ENCODE assay signal across 1 cellular context in the genomic region with DNA sequence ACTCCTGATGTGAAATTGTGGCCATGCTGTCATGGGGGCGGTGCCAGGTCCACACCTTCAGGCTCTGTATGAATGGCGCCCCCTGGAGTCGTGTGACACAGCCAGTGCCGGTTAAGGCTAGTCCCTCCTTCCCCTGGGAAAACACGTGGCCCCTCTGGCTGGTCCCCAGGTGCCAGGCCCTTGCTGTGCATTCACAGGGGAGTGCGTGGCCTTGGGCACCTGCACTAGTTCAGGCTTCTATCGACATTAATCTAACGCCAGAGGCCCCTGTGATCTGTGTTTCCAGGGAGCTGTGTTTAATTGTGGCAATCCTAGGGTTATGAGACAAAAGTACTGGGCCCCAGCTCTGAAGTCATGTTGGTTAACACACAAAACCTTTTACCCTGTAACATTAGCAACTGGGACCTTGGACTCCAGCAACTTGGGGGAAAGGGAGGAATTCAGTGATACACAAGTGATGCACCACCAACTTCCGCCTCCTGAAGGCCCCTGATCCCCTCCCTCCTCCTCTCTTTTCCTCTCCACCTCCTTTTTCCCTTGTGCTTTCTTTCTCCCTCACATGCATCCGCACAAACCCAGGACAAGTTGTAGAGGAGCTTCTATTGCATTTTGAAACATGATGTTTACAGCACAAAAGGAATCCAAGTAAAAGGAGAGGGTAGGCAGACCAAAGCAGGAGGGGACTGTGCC.
TF ChIP-seq lines count a peak whose summit lies in the region.

No MANE protein-coding gene starts in this region.

TF ChIP-seq in H1, 55 proteins besides CTCF, POLR2A, EP300 and RAD21 (continued from another document):
- TF ChIP-seq SIN3A (conservative IDR thresholded peaks at IDR 0.05 in 1 of 2, IDR thresholded peaks at IDR 0.05 in 1 of 2; ENCODE audit: low read depth in 1 of 2, low read length in 2 of 2) (peak in 1 of 2 experiments; percentile 71; a peak in 1 of 4 replicates), YY1 (IDR thresholded peaks at IDR 0.05; ENCODE audit: low read depth, low read length) (peak; percentile 65; the same call in 1 of the 2 replicates), SIX5 (IDR thresholded peaks at IDR 0.05; ENCODE audit: low read depth, low read length) (no peak), EGR1 (IDR thresholded peaks at IDR 0.05; ENCODE audit: borderline replicate concordance, low read depth, low read length) (no peak), BACH1 (IDR thresholded peaks at IDR 0.05; ENCODE audit: low read length) (peak; percentile 40; the same call in 1 of the 2 replicates), SP4 (IDR thresholded peaks at IDR 0.05; ENCODE audit: low read length) (peak; percentile 64; the same call in 1 of the 2 replicates), CEBPB (IDR thresholded peaks at IDR 0.05; ENCODE audit: low read depth, low read length) (no peak), HDAC2 (IDR thresholded peaks at IDR 0.05; ENCODE audit: borderline replicate concordance in 1 of 2, low read depth in 2 of 2, low read length in 2 of 2) (0 out of 4 replicates have a peak, but pooled peaks have one; percentile 20 to 46), CHD2 (IDR thresholded peaks at IDR 0.05; ENCODE audit: low read length) (no peak), CREB1 (IDR thresholded peaks at IDR 0.05) (peak; percentile 66), JUND (IDR thresholded peaks at IDR 0.05; ENCODE audit: low read length) (0 out of 2 replicates have a peak, but pooled peaks have one; percentile 37)
- TF ChIP-seq, protein P1, sequence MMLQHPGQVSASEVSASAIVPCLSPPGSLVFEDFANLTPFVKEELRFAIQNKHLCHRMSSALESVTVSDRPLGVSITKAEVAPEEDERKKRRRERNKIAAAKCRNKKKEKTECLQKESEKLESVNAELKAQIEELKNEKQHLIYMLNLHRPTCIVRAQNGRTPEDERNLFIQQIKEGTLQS (IDR thresholded peaks at IDR 0.05; ENCODE audit: insufficient read depth, low read depth, low read length), result 0 out of 2 replicates have a peak, but pooled peaks have one; percentile 20
- TF ChIP-seq, protein P2, sequence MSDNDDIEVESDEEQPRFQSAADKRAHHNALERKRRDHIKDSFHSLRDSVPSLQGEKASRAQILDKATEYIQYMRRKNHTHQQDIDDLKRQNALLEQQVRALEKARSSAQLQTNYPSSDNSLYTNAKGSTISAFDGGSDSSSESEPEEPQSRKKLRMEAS (IDR thresholded peaks at IDR 0.05), result peak; percentile 93
- TF ChIP-seq, protein P3, sequence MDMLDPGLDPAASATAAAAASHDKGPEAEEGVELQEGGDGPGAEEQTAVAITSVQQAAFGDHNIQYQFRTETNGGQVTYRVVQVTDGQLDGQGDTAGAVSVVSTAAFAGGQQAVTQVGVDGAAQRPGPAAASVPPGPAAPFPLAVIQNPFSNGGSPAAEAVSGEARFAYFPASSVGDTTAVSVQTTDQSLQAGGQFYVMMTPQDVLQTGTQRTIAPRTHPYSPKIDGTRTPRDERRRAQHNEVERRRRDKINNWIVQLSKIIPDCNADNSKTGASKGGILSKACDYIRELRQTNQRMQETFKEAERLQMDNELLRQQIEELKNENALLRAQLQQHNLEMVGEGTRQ (IDR thresholded peaks at IDR 0.05; ENCODE audit: low read length), result peak; percentile 65; the same call in 1 of the 2 replicates
- TF ChIP-seq, protein P4, sequence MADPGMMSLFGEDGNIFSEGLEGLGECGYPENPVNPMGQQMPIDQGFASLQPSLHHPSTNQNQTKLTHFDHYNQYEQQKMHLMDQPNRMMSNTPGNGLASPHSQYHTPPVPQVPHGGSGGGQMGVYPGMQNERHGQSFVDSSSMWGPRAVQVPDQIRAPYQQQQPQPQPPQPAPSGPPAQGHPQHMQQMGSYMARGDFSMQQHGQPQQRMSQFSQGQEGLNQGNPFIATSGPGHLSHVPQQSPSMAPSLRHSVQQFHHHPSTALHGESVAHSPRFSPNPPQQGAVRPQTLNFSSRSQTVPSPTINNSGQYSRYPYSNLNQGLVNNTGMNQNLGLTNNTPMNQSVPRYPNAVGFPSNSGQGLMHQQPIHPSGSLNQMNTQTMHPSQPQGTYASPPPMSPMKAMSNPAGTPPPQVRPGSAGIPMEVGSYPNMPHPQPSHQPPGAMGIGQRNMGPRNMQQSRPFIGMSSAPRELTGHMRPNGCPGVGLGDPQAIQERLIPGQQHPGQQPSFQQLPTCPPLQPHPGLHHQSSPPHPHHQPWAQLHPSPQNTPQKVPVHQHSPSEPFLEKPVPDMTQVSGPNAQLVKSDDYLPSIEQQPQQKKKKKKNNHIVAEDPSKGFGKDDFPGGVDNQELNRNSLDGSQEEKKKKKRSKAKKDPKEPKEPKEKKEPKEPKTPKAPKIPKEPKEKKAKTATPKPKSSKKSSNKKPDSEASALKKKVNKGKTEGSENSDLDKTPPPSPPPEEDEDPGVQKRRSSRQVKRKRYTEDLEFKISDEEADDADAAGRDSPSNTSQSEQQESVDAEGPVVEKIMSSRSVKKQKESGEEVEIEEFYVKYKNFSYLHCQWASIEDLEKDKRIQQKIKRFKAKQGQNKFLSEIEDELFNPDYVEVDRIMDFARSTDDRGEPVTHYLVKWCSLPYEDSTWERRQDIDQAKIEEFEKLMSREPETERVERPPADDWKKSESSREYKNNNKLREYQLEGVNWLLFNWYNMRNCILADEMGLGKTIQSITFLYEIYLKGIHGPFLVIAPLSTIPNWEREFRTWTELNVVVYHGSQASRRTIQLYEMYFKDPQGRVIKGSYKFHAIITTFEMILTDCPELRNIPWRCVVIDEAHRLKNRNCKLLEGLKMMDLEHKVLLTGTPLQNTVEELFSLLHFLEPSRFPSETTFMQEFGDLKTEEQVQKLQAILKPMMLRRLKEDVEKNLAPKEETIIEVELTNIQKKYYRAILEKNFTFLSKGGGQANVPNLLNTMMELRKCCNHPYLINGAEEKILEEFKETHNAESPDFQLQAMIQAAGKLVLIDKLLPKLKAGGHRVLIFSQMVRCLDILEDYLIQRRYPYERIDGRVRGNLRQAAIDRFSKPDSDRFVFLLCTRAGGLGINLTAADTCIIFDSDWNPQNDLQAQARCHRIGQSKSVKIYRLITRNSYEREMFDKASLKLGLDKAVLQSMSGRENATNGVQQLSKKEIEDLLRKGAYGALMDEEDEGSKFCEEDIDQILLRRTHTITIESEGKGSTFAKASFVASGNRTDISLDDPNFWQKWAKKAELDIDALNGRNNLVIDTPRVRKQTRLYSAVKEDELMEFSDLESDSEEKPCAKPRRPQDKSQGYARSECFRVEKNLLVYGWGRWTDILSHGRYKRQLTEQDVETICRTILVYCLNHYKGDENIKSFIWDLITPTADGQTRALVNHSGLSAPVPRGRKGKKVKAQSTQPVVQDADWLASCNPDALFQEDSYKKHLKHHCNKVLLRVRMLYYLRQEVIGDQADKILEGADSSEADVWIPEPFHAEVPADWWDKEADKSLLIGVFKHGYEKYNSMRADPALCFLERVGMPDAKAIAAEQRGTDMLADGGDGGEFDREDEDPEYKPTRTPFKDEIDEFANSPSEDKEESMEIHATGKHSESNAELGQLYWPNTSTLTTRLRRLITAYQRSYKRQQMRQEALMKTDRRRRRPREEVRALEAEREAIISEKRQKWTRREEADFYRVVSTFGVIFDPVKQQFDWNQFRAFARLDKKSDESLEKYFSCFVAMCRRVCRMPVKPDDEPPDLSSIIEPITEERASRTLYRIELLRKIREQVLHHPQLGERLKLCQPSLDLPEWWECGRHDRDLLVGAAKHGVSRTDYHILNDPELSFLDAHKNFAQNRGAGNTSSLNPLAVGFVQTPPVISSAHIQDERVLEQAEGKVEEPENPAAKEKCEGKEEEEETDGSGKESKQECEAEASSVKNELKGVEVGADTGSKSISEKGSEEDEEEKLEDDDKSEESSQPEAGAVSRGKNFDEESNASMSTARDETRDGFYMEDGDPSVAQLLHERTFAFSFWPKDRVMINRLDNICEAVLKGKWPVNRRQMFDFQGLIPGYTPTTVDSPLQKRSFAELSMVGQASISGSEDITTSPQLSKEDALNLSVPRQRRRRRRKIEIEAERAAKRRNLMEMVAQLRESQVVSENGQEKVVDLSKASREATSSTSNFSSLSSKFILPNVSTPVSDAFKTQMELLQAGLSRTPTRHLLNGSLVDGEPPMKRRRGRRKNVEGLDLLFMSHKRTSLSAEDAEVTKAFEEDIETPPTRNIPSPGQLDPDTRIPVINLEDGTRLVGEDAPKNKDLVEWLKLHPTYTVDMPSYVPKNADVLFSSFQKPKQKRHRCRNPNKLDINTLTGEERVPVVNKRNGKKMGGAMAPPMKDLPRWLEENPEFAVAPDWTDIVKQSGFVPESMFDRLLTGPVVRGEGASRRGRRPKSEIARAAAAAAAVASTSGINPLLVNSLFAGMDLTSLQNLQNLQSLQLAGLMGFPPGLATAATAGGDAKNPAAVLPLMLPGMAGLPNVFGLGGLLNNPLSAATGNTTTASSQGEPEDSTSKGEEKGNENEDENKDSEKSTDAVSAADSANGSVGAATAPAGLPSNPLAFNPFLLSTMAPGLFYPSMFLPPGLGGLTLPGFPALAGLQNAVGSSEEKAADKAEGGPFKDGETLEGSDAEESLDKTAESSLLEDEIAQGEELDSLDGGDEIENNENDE (IDR thresholded peaks at IDR 0.05; ENCODE audit: insufficient replicate concordance, low read length), result no peak
- TF ChIP-seq, protein P5, sequence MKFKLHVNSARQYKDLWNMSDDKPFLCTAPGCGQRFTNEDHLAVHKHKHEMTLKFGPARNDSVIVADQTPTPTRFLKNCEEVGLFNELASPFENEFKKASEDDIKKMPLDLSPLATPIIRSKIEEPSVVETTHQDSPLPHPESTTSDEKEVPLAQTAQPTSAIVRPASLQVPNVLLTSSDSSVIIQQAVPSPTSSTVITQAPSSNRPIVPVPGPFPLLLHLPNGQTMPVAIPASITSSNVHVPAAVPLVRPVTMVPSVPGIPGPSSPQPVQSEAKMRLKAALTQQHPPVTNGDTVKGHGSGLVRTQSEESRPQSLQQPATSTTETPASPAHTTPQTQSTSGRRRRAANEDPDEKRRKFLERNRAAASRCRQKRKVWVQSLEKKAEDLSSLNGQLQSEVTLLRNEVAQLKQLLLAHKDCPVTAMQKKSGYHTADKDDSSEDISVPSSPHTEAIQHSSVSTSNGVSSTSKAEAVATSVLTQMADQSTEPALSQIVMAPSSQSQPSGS (IDR thresholded peaks at IDR 0.05; ENCODE audit: low read length), result 0 out of 2 replicates have a peak, but pooled peaks have one; percentile 43
